Comparison of ENCODE assay signal across 7 cellular contexts in the genomic region with DNA sequence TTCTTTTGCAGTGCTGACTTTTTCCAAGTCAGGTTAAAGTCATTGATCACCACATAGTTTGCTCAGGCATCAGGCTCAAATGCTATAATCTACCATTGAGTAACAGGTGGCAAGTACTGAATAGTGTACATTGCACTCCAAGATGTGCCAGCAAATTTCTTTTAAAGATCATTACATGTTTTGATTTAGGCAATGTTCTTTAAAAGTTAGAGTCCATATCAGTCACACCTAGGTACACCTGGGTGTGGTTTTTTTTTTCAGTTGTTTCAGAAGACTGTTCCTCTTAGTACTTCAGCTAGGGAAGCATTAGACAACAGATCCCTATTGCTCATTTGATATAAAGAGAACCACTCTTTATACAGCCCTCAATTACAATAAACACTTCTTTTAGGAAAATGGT.
"Had no signal": no experiment of that assay in that cellular context is flagged by ENCODE, and none has a peak within 500 bp of the region (broad histone marks: within the 10 kb centered on the region; RNA-seq: fewer than 3 reads in every experiment).

No MANE protein-coding gene starts in this region.

- DNase-seq: H9, HCEC 1CT, IMR-90 had no signal

- H3K4me3 ChIP-seq: GM23338, K562 had no signal

- FAIRE-seq: H1, HTR-8/SVneo, K562 had no signal

- ATAC-seq: GM23338, K562 had no signal

- H3K4me2 ChIP-seq: GM23338 had no signal

- H2AFZ ChIP-seq: GM23338 had no signal
